1 cellular context compared by ENCODE assay signal in genomic region chr7:131554880-131555516, GRCh38.
TF ChIP-seq lines count a peak whose summit lies in the region.

No MANE protein-coding gene starts in this region.

TF ChIP-seq in SK-N-SH treated with all-trans-retinoic acid at 6 μM for 48 hours, 23 proteins besides CTCF, POLR2A, EP300 and RAD21 (continued from another document):
- no peak for TF ChIP-seq TSHZ2 (CRISPR knock-in tag; IDR thresholded peaks at IDR 0.05)
- no peak for TF ChIP-seq CSRNP3 (CRISPR knock-in tag; IDR thresholded peaks at IDR 0.05)
- TF ChIP-seq TOX (CRISPR knock-in tag; IDR thresholded peaks at IDR 0.05; ENCODE audit: borderline replicate concordance) = no peak
- no peak for TF ChIP-seq RARB (CRISPR knock-in tag; IDR thresholded peaks at IDR 0.05)
- no peak for TF ChIP-seq CREB5 (CRISPR knock-in tag; IDR thresholded peaks at IDR 0.05; ENCODE audit: low read depth)
TF ChIP-seq in SK-N-SH treated with all-trans-retinoic acid at 6 μM for 48 hours: peak in this region for 0.
